8 cellular contexts compared by ENCODE assay signal in the genomic region with DNA sequence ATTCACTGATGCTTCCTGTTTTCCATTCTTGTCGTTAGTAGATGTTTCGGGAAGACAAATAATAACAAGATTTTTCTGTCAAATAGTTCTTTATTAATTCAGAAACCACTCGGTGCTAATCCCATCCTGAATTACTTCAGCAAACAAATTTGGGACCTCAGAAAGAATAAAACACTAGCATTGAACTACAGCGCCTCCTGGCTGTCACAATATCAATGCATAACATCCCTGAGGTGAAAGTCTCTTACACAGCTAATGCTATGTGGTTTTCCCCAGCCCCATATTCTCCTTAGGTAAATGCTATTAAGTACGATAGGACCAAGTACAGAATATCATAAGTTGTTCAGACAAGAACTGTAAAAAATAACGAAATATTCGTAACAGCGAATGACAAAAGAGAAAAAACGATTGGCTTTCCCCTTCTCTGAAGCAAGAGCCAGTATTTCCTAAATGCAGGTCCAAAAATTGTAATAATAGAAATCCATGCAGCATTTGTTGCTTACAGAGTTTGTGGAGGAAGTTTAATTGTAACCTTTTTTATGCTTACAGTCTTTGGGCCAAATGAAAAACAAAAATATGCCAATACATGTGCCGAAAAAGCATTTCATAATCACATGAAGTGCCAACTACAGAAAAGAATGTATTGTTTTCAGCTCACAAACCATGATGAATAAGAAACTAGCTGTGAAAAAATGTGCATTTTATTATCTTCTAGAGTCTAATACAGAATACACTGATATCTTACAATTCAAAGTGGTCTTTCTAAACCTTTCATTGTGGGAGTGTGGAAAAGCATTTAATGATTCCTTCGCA. TPM values are rescaled to one million over a fixed set of nuclear protein-coding genes. Genes with fewer than 3 reads are reported as not detected.
DNase-seq lines count a peak whose midpoint lies in the region; FAIRE-seq and TF ChIP-seq lines count a peak whose summit lies in the region.

No MANE protein-coding gene starts in this region.

- H3K27me3 ChIP-seq in mesendoderm (ENCODE audit: insufficient read depth, low read length, poor library complexity) = no peaks in the 10 kb centered on the region

- H2BK5ac ChIP-seq in mesendoderm (ENCODE audit: low read length) = no peak overlapping the region

- FAIRE-seq in A204.1 (lab: Jason Lieb, UNC) = peak; percentile 95

- no peak overlapping the region for H3K4me2 ChIP-seq in mesendoderm (ENCODE audit: low read length)

- no peaks in the 10 kb centered on the region for H3K79me2 ChIP-seq in mesendoderm (ENCODE audit: control insufficient read depth, insufficient read depth, low read length)

- no peak overlapping the region for H3K9ac ChIP-seq in mesendoderm (ENCODE audit: low read length)

- no peak overlapping the region for H3K4ac ChIP-seq in mesendoderm (ENCODE audit: low read depth, low read length)

- WGBS in mesendoderm (ENCODE audit: extremely low coverage, insufficient coverage, low lambda C conversion rate) = no CpG with 5 or more reads among the region's 11 CpGs

- H2BK15ac ChIP-seq in mesendoderm (replicated peaks; ENCODE audit: low read depth) = no peak overlapping the region

- H3K18ac ChIP-seq in mesendoderm (ENCODE audit: low read length) = no peak overlapping the region

- DNase-seq in NCI-H1436 (lab: John Stamatoyannopoulos, UW) (peak; percentile 42), dermis microvascular lymphatic vessel endothelial cell (ENCODE audit: low read depth in 2 of 2) (peak; percentile 48 to 77), mesendoderm (peak; percentile 68), occipital lobe (lab: John Stamatoyannopoulos, UW) (no peak)
- peak; percentile 20 for DNase-seq in activated CD4-positive, alpha-beta T cell treated with anti-CD3 and anti-CD28 coated beads for 1 hour
- peak; percentile 16 to 40 for DNase-seq in stimulated activated CD8-positive, alpha-beta memory T cell treated with anti-CD3 and anti-CD28 coated beads, Interleukin-7, amount 100 ng/mL, for 1 hour (ENCODE audit: low read depth in 2 of 2)

- H3K4me1 ChIP-seq in mesendoderm (ENCODE audit: control insufficient read depth, low read depth, low read length) = peaks cover 7% of the 10 kb centered on the region

- no peak overlapping the region for H3K23ac ChIP-seq in mesendoderm (ENCODE audit: low read length)

- H3K4me3 ChIP-seq in GM12875 (ENCODE audit: low read depth, low read length) (no peak overlapping the region), mesendoderm (ENCODE audit: low read length) (no peak overlapping the region)

- no peaks in the 10 kb centered on the region for H3K79me1 ChIP-seq in mesendoderm (ENCODE audit: low read length)

- H3K56ac ChIP-seq in mesendoderm (ENCODE audit: low read length) = no peak overlapping the region

- no peak overlapping the region for H3K27ac ChIP-seq in mesendoderm (ENCODE audit: low read depth, low read length)

- no peaks in the 10 kb centered on the region for H3K36me3 ChIP-seq in mesendoderm (ENCODE audit: control insufficient read depth, insufficient read depth, low read length)

- peak; percentile 70; the same call in 1 of the 2 replicates for TF ChIP-seq CTCF in GM12875 (IDR thresholded peaks at IDR 0.05; ENCODE audit: borderline replicate concordance, insufficient read depth, low read depth, low read length)

- no peak overlapping the region for H4K8ac ChIP-seq in mesendoderm (ENCODE audit: low read depth, low read length)

- H2AK5ac ChIP-seq in mesendoderm (ENCODE audit: low read length) = no peak overlapping the region

- H4K5ac ChIP-seq in mesendoderm (ENCODE audit: low read length) = no peak overlapping the region

- H2BK120ac ChIP-seq in mesendoderm (ENCODE audit: low read depth, low read length) = no peak overlapping the region

RNA-seq across cellular contexts. Expression of a gene that starts 47.3 kb away (rescaled TPM):
- total RNA-seq in dermis microvascular lymphatic vessel endothelial cell (under 0.01 TPM in 1 of 2 replicates, not detected in the other), occipital lobe (not detected)
- under 0.01 TPM for polyA plus RNA-seq in mesendoderm (2013, experiment 1 of 2)
- 0.01 TPM for polyA plus RNA-seq in mesendoderm (2013, experiment 2 of 2)
